Comparison of ENCODE assay signal across 7 cellular contexts in the genomic region with DNA sequence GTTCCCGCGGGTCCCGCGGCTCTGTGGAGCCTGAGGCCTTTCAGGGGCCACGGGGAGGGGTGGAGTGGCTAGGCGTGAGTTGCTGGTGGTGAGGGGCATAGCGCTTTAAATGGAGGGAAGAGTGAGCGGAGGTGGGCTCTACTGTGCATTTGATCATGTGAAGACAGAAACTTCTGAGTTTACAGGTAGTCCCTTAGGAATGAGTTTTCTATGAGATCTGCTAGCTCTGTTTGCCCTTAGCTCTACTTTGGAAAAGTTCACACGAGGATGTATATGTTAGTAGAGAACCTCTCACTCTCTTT. TPM values are rescaled to one million over a fixed set of nuclear protein-coding genes. Genes with fewer than 3 reads are reported as not detected.
A peak's percentile ranks its signal among the peaks of the same experiment; 100 is the strongest.
DNase-seq lines count a peak whose midpoint lies in the region; ATAC-seq lines count a peak whose summit lies in the region.

No MANE protein-coding gene starts in this region.

- H3K27ac ChIP-seq in iPS-20b (ENCODE audit: low read length), result peak overlapping the region; percentile 43

- peak; percentile 4 for ATAC-seq in HG03135 (IDR thresholded peaks at IDR 0.05; ENCODE audit: unreplicated experiment)
- no peak for ATAC-seq in stimulated activated memory B cell treated with anti-CD40 and anti-IgM and Interleukin-4, amounts not matched to agents 10 μg/mL and 1 μg/mL and 100 μg/mL, for 72 hours

- H3K36me3 Mint-ChIP-seq in stimulated activated memory B cell treated with anti-CD40 and anti-IgM and Interleukin-4, amounts not matched to agents 10 μg/mL and 1 μg/mL and 100 μg/mL, for 72 hours, result no peaks in the 10 kb centered on the region

- H3K27ac Mint-ChIP-seq in stimulated activated memory B cell treated with anti-CD40 and anti-IgM and Interleukin-4, amounts not matched to agents 10 μg/mL and 1 μg/mL and 100 μg/mL, for 72 hours, result peak overlapping the region; percentile 77

- no peak overlapping the region for H3K9ac ChIP-seq in adipocyte (ENCODE audit: low read length)
- peak overlapping the region; percentile 89; the same call in 1 of the 2 replicates for H3K9ac ChIP-seq in iPS-20b (ENCODE audit: low read depth, low read length)

- peaks cover 9% of the 10 kb centered on the region for H3K27me3 Mint-ChIP-seq in stimulated activated memory B cell treated with anti-CD40 and anti-IgM and Interleukin-4, amounts not matched to agents 10 μg/mL and 1 μg/mL and 100 μg/mL, for 72 hours

- H3K4me1 Mint-ChIP-seq in stimulated activated memory B cell treated with anti-CD40 and anti-IgM and Interleukin-4, amounts not matched to agents 10 μg/mL and 1 μg/mL and 100 μg/mL, for 72 hours, result peaks cover 31% of the 10 kb centered on the region

- no peak for DNase-seq in adipocyte (ENCODE audit: low read depth)
- DNase-seq in NCI-H187 (lab: John Stamatoyannopoulos, UW), result no peak
- DNase-seq in H4 (ENCODE audit: low spot score), result no peak
- DNase-seq in NCI-H446 (lab: John Stamatoyannopoulos, UW), result no peak

- H3K27me3 ChIP-seq in adipocyte (replicated peaks; ENCODE audit: control insufficient read depth, insufficient read depth, low read length) (no peaks in the 10 kb centered on the region), iPS-20b (ENCODE audit: insufficient read depth, low read length) (peaks cover 8% of the 10 kb centered on the region; the same call in 1 of the 2 replicates)

- H3K9me3 ChIP-seq in adipocyte (ENCODE audit: control insufficient read depth, low read length) (no peaks in the 10 kb centered on the region), iPS-20b (ENCODE audit: insufficient read depth, low read depth, low read length) (no peaks in the 10 kb centered on the region)

- H3K36me3 ChIP-seq in adipocyte (ENCODE audit: control insufficient read depth, insufficient read depth, low read length, severe bottlenecking) (no peaks in the 10 kb centered on the region), iPS-20b (ENCODE audit: insufficient read depth, low read depth, low read length) (no peaks in the 10 kb centered on the region)

- H3K4me3 Mint-ChIP-seq in stimulated activated memory B cell treated with anti-CD40 and anti-IgM and Interleukin-4, amounts not matched to agents 10 μg/mL and 1 μg/mL and 100 μg/mL, for 72 hours, result peak overlapping the region; percentile 55

- H3K9me3 Mint-ChIP-seq in stimulated activated memory B cell treated with anti-CD40 and anti-IgM and Interleukin-4, amounts not matched to agents 10 μg/mL and 1 μg/mL and 100 μg/mL, for 72 hours, result no peaks in the 10 kb centered on the region

- H3K4me3 ChIP-seq in adipocyte (ENCODE audit: low read length) (peak overlapping the region; percentile 81), iPS-20b (ENCODE audit: low read length) (peak overlapping the region; percentile 95)

- H3K4me1 ChIP-seq in adipocyte (ENCODE audit: control insufficient read depth, insufficient read depth, low read length) (peaks cover 21% of the 10 kb centered on the region), iPS-20b (ENCODE audit: insufficient read depth, low read length) (peaks cover 22% of the 10 kb centered on the region; the same call in 1 of the 2 replicates)

RNA-seq across cellular contexts. Expression of a gene that starts 0.6 kb away (rescaled TPM):
- 4.6 and 11.4 TPM in 2 replicates for total RNA-seq in H4 (2014; rRNA removed; shearing (Covaris generic))
